18 cellular contexts compared by ENCODE assay signal in genomic region chr3:43244694-43245093, GRCh38.
"Had no signal": no experiment of that assay in that cellular context is flagged by ENCODE, and none has a peak within 500 bp of the region (broad histone marks: within the 10 kb centered on the region; RNA-seq: fewer than 3 reads in every experiment).

No MANE protein-coding gene starts in this region.

- H3K36me3 Mint-ChIP-seq: neural progenitor cell had no signal

- H3K27me3 Mint-ChIP-seq: activated CD4-positive, alpha-beta T cell treated with anti-CD3 and anti-CD28 coated beads for 36 hours; activated T-cell treated with anti-CD3 and anti-CD28 coated beads, Interleukin-2, amount 50 U/mL, for 24 hours; T-helper 17 cell had no signal

- H3K27ac ChIP-seq: esophagus muscularis mucosa, neural progenitor cell, sigmoid colon had no signal

- ATAC-seq: upper lobe of right lung had no signal

- H3K27me3 ChIP-seq: esophagus muscularis mucosa, neural progenitor cell, sigmoid colon, upper lobe of right lung had no signal

- DNase-seq: activated B cell treated with CpG ODN at 0.5 μM for 24 hours; activated CD4-positive, alpha-beta T cell treated with anti-CD3 and anti-CD28 coated beads for 36 hours; activated CD4-positive, alpha-beta T cell treated with anti-CD3 and anti-CD28 coated beads, Interleukin-2, amount 50 U/mL, for 4 hours; activated CD8-positive, alpha-beta memory T cell treated with anti-CD3 and anti-CD28 coated beads for 24 hours; activated CD8-positive, alpha-beta memory T cell treated with anti-CD3 and anti-CD28 coated beads, Interleukin-2, amount 50 U/mL, for 4 hours; activated naive CD4-positive, alpha-beta T cell treated with anti-CD3 and anti-CD28 coated beads, Interleukin-2, amount 50 U/mL, for 16 hours; activated T-cell treated with anti-CD3 and anti-CD28 coated beads, Interleukin-2, amount 50 U/mL, for 24 hours; central memory CD4-positive, alpha-beta T cell; effector memory CD4-positive, alpha-beta T cell; hypothalamus; posterior cingulate gyrus; sigmoid colon; stimulated activated CD4-positive, alpha-beta T cell treated with anti-CD3 and anti-CD28 coated beads, Interleukin-15, amount 100 ng/mL, for 24 hours; T-helper 17 cell; upper lobe of right lung had no signal

- H3K27ac Mint-ChIP-seq: activated B cell treated with CpG ODN at 0.5 μM for 24 hours; activated CD4-positive, alpha-beta T cell treated with anti-CD3 and anti-CD28 coated beads for 36 hours; memory B cell; neural progenitor cell; T-helper 17 cell had no signal

- H3K9me3 Mint-ChIP-seq: activated B cell treated with CpG ODN at 0.5 μM for 24 hours; activated T-cell treated with anti-CD3 and anti-CD28 coated beads, Interleukin-2, amount 50 U/mL, for 24 hours had no signal

- H3K9me3 ChIP-seq: sigmoid colon, upper lobe of right lung had no signal

- H3K4me3 Mint-ChIP-seq: activated B cell treated with CpG ODN at 0.5 μM for 24 hours; activated CD4-positive, alpha-beta T cell treated with anti-CD3 and anti-CD28 coated beads for 36 hours; activated T-cell treated with anti-CD3 and anti-CD28 coated beads, Interleukin-2, amount 50 U/mL, for 24 hours; memory B cell; neural progenitor cell had no signal
